In the genomic region with DNA sequence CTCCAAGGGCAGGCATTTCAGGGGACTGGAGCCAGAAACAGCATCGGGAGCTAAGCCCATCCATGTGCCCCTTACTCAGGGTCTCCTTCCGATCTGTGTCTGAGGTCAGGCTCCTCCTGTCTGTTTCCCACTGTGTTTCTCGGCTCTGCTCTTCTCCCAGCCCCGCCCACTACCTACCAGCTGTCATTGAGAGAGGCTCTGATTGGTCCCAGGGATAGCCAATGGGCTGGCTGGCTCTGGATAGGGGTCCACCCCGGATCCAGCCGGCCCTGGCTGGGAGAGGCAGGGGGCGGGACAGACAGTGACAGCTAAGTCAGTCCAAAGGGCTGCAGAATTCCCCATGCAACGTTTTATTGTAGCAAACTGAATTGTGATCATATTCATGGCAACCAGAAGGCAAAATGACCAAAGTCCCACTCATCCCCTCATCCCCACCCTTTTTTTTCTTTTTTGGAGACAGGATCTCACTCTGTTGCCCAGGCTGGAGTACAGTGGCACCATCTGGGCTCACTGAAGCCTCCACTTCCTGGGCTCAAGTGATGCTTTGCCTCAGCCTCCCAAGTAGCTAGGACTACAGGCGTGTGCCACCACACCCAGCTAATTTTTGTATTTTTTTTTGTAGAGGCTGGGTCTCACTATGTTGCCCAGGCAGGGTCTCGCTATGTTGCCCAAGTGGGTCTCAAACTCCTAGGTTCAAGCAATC, we compare ENCODE assay signal across 8 cellular contexts.
DNase-seq lines count a peak whose midpoint lies in the region; ATAC-seq, FAIRE-seq and TF ChIP-seq lines count a peak whose summit lies in the region.

No MANE protein-coding gene starts in this region.

- CTCF ChIA-PET in Caco-2 (lab: Charles Lee), result interaction anchor here (1.3 kb wide), 1 partner anchor 36 kb away, joined by 3 read pairs; no protein-coding TSS in a partner anchor
- CTCF ChIA-PET in K562 (lab: Yijun Ruan, JAX; ENCODE audit: low intra/inter-chr PET ratio), result no interaction called here

- no peak for TF ChIP-seq CTCF in Caco-2 (IDR thresholded peaks at IDR 0.05; ENCODE audit: insufficient read depth in 1 of 2, low read depth in 1 of 2, low read length in 1 of 2, severe bottlenecking in 1 of 2, unreplicated experiment in 1 of 2)
- no peak for TF ChIP-seq CTCF in K562 (IDR thresholded peaks at IDR 0.05 in 2 of 3, conservative IDR thresholded peaks at IDR 0.05 in 1 of 3; ENCODE audit: insufficient read depth in 2 of 3, low read depth in 1 of 3, low read length in 3 of 3)
- no peak for TF ChIP-seq CTCF in CD14-positive monocyte (IDR thresholded peaks at IDR 0.05)

- H3K36me3 Mint-ChIP-seq in Caco-2 (ENCODE audit: insufficient read depth, unreplicated experiment), result peaks cover 28% of the 10 kb centered on the region
- H3K36me3 Mint-ChIP-seq in stimulated activated naive B cell treated with anti-CD40 and anti-IgM and Interleukin-4, amounts not matched to agents 10 μg/mL and 1 μg/mL and 100 μg/mL, for 72 hours, result peaks cover 35 to 68% of the 10 kb centered on the region in 2 donors
- H3K36me3 Mint-ChIP-seq in CD14-positive monocyte, result peaks cover 15 to 46% of the 10 kb centered on the region in 2 donors

- H3K4me3 Mint-ChIP-seq in Caco-2 (ENCODE audit: unreplicated experiment), result no peak overlapping the region
- H3K4me3 Mint-ChIP-seq in stimulated activated naive B cell treated with anti-CD40 and anti-IgM and Interleukin-4, amounts not matched to agents 10 μg/mL and 1 μg/mL and 100 μg/mL, for 72 hours, result no peak overlapping the region
- no peak overlapping the region for H3K4me3 Mint-ChIP-seq in CD14-positive monocyte

- no peaks in the 10 kb centered on the region for H3K9me1 ChIP-seq in K562 (ENCODE audit: control insufficient read depth, insufficient read depth, low read length)

- H3K9me3 Mint-ChIP-seq in Caco-2 (ENCODE audit: unreplicated experiment) (no peaks in the 10 kb centered on the region), CD14-positive monocyte (peaks cover 0 to 3% (median 0%) of the 10 kb centered on the region in 7 donors)
- H3K9me3 Mint-ChIP-seq in stimulated activated naive B cell treated with anti-CD40 and anti-IgM and Interleukin-4, amounts not matched to agents 10 μg/mL and 1 μg/mL and 100 μg/mL, for 72 hours, result no peaks in the 10 kb centered on the region

- 7% methylated on average over 10 of the region's 10 CpGs for WGBS in K562 (ENCODE audit: insufficient coverage, low coverage, missing lambda C conversion rate)

- intact Hi-C loops in Caco-2 (cut with micrococcal nuclease; ENCODE audit: unreplicated experiment), result loop anchor here (5.0 kb wide), 1 partner anchor 73 kb away; no protein-coding TSS in a partner anchor
- intact Hi-C loops in K562 (cut with micrococcal nuclease), result no loop called here
- intact Hi-C loops in CD14-positive monocyte (cut with micrococcal nuclease), result no loop called here

- peak; percentile 93 for FAIRE-seq in K562 (lab: Jason Lieb, UNC)

- peak; percentile 89 to 91 for DNase-seq in Caco-2
- DNase-seq in NCI-H1694 treated with DMSO at 0.1 percent for 48 hours (lab: John Stamatoyannopoulos, UW), result peak; percentile 37
- DNase-seq in K562 (ENCODE audit: extremely low read depth in 1 of 4, low spot score in 3 of 4), result peak; percentile 90 to 100 (median 100)
- peak; percentile 91 for DNase-seq in left kidney (ENCODE audit: low read depth, low spot score)
- DNase-seq in stimulated activated naive B cell treated with anti-CD40 and anti-IgM and Interleukin-4, amounts not matched to agents 10 μg/mL and 1 μg/mL and 100 μg/mL, for 72 hours, result no peak
- no peak for DNase-seq in CD14-positive monocyte (ENCODE audit: low spot score)
- DNase-seq in GM19240 (ENCODE audit: insufficient read length, low spot score), result no peak

- H3K27ac ChIP-seq in K562 (ENCODE audit: extremely low read depth, low read depth, low read length), result no peak overlapping the region

- TF ChIP-seq POLR2A in K562 (conservative IDR thresholded peaks at IDR 0.05), result no peak

- no peak for TF ChIP-seq EP300 in K562 (IDR thresholded peaks at IDR 0.05; ENCODE audit: low read length)

- POLR2A ChIA-PET in Caco-2 (lab: Charles Lee) (no interaction called here), K562 (lab: Yijun Ruan, JAX) (interaction anchor here (1.1 to 1.5 kb wide), 3 partner anchors 13 to 31 kb away, joined by 3 read pairs; no protein-coding TSS in a partner anchor)

- in situ Hi-C loops in K562 (cut with MboI), result no loop called here

- no peaks in the 10 kb centered on the region for H3K79me2 ChIP-seq in K562 (ENCODE audit: control insufficient read depth, insufficient read depth, low read length)

- no peak overlapping the region for H3K4me3 ChIP-seq in Caco-2 (ENCODE audit: low read depth, low read length)
- H3K4me3 ChIP-seq in K562, result no peak overlapping the region

- H3K27me3 ChIP-seq in Caco-2 (replicated peaks; ENCODE audit: control insufficient read depth, insufficient read depth, low read length) (no peaks in the 10 kb centered on the region), K562 (ENCODE audit: control insufficient read depth in 2 of 2, insufficient read depth in 2 of 2, low read length in 2 of 2) (no peaks in the 10 kb centered on the region)

- H3K4me1 ChIP-seq in Caco-2 (no peaks in the 10 kb centered on the region), K562 (replicated peaks in 1 of 2; ENCODE audit: control insufficient read depth in 2 of 2, insufficient read depth in 2 of 2, low read length in 2 of 2) (peaks cover 5 to 7% of the 10 kb centered on the region in 2 experiments)

- H3K27ac Mint-ChIP-seq in Caco-2 (ENCODE audit: unreplicated experiment), result peak overlapping the region; percentile 58
- H3K27ac Mint-ChIP-seq in stimulated activated naive B cell treated with anti-CD40 and anti-IgM and Interleukin-4, amounts not matched to agents 10 μg/mL and 1 μg/mL and 100 μg/mL, for 72 hours, result no peak overlapping the region
- no peak overlapping the region for H3K27ac Mint-ChIP-seq in CD14-positive monocyte

- peak overlapping the region; percentile 67 for H2AFZ ChIP-seq in K562 (ENCODE audit: low read depth, low read length)

- H3K4me2 ChIP-seq in K562 (ENCODE audit: insufficient read depth, low read length), result peak overlapping the region; percentile 79

- H3K27me3 Mint-ChIP-seq in Caco-2 (ENCODE audit: insufficient read depth, unreplicated experiment) (no peaks in the 10 kb centered on the region), CD14-positive monocyte (ENCODE audit: low read depth in 3 of 3) (peaks cover 0 to 2% (median 0%) of the 10 kb centered on the region in 3 donors)
- no peaks in the 10 kb centered on the region for H3K27me3 Mint-ChIP-seq in stimulated activated naive B cell treated with anti-CD40 and anti-IgM and Interleukin-4, amounts not matched to agents 10 μg/mL and 1 μg/mL and 100 μg/mL, for 72 hours

- H4K20me1 ChIP-seq in K562 (replicated peaks; ENCODE audit: control insufficient read depth, insufficient read depth, low read length), result no peaks in the 10 kb centered on the region; the same call in 1 of the 2 replicates

- TF ChIP-seq RAD21 in K562 (CRISPR knock-in tag; conservative IDR thresholded peaks at IDR 0.05 in 1 of 2, IDR thresholded peaks at IDR 0.05 in 1 of 2), result no peak

- BruUV-seq in Caco-2 (replicated peaks; lab: Mats Ljungman, UMichigan) (no TSS peak), K562 (replicated peaks; lab: Mats Ljungman, UMichigan) (no TSS peak)

- peaks cover 2% of the 10 kb centered on the region; the same call in 1 of the 2 replicates for H3K36me3 ChIP-seq in Caco-2 (ENCODE audit: control insufficient read depth, insufficient read depth, low read length)
- H3K36me3 ChIP-seq in K562 (ENCODE audit: control insufficient read depth, insufficient read depth, low read length), result no peaks in the 10 kb centered on the region

- H3K9ac ChIP-seq in K562 (ENCODE audit: insufficient read depth in 1 of 2, low read depth in 2 of 2, low read length in 2 of 2), result peak overlapping the region in 1 of 2 experiments; percentile 1; a peak in 1 of 4 replicates

- ATAC-seq in K562, result peak; percentile 100
- no peak for ATAC-seq in GM19463 (IDR thresholded peaks at IDR 0.05; ENCODE audit: unreplicated experiment)
- ATAC-seq in stimulated activated naive B cell treated with anti-CD40 and anti-IgM and Interleukin-4, amounts not matched to agents 10 μg/mL and 1 μg/mL and 100 μg/mL, for 72 hours (replicated peaks), result no peak

- H3K4me1 Mint-ChIP-seq in Caco-2 (ENCODE audit: low read depth, unreplicated experiment) (no peaks in the 10 kb centered on the region), CD14-positive monocyte (no peaks in the 10 kb centered on the region)
- H3K4me1 Mint-ChIP-seq in stimulated activated naive B cell treated with anti-CD40 and anti-IgM and Interleukin-4, amounts not matched to agents 10 μg/mL and 1 μg/mL and 100 μg/mL, for 72 hours, result peaks cover under 1 to 2% of the 10 kb centered on the region in 2 donors

- H3K9me3 ChIP-seq in Caco-2, result no peaks in the 10 kb centered on the region
- H3K9me3 ChIP-seq in K562 (replicated peaks; ENCODE audit: control insufficient read depth, insufficient read depth, low read depth, low read length), result no peaks in the 10 kb centered on the region

TF ChIP-seq in K562, 482 proteins besides CTCF, POLR2A, EP300 and RAD21 (continues in another document):
- TF ChIP-seq FOS (IDR thresholded peaks at IDR 0.05; ENCODE audit: extremely low read depth, insufficient read length) (peak; percentile 49), XRCC5 (IDR thresholded peaks at IDR 0.05; ENCODE audit: low read depth, low read length) (0 out of 2 replicates have a peak, but pooled peaks have one; percentile 11), CREB1 (IDR thresholded peaks at IDR 0.05) (no peak), CREB1 (CRISPR knock-in tag; IDR thresholded peaks at IDR 0.05) (0 out of 2 replicates have a peak, but pooled peaks have one; percentile 27), DACH1 (IDR thresholded peaks at IDR 0.05; ENCODE audit: partially characterized antibody) (peak; percentile 78), FOXP1 (CRISPR knock-in tag; IDR thresholded peaks at IDR 0.05) (peak; percentile 60; the same call in 1 of the 2 replicates), BCOR (IDR thresholded peaks at IDR 0.05) (peak; percentile 66; the same call in 1 of the 2 replicates)
- TF ChIP-seq, protein P1, sequence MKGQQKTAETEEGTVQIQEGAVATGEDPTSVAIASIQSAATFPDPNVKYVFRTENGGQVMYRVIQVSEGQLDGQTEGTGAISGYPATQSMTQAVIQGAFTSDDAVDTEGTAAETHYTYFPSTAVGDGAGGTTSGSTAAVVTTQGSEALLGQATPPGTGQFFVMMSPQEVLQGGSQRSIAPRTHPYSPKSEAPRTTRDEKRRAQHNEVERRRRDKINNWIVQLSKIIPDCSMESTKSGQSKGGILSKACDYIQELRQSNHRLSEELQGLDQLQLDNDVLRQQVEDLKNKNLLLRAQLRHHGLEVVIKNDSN (CRISPR knock-in tag; IDR thresholded peaks at IDR 0.05), result peak; percentile 62; the same call in 1 of the 2 replicates
- TF ChIP-seq, protein P2, sequence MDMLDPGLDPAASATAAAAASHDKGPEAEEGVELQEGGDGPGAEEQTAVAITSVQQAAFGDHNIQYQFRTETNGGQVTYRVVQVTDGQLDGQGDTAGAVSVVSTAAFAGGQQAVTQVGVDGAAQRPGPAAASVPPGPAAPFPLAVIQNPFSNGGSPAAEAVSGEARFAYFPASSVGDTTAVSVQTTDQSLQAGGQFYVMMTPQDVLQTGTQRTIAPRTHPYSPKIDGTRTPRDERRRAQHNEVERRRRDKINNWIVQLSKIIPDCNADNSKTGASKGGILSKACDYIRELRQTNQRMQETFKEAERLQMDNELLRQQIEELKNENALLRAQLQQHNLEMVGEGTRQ (CRISPR knock-in tag; IDR thresholded peaks at IDR 0.05), result peak; percentile 42; the same call in 1 of the 2 replicates

Comparison
In these comparisons a context has a peak if more than half of its experiments do, and no peak if none do; other contexts are left out.
1. DNase-seq: peak in Caco-2 (2 of 2), NCI-H1694 treated with DMSO at 0.1 percent for 48 hours (single experiment), K562 (4 of 4) and left kidney (single experiment); none in stimulated activated naive B cell treated with anti-CD40 and anti-IgM and Interleukin-4, amounts not matched to agents 10 μg/mL and 1 μg/mL and 100 μg/mL, for 72 hours (single experiment), CD14-positive monocyte (single experiment) and GM19240 (single experiment).